In genomic region chr20:36177716-36178115, GRCh38 we compare ENCODE assay signal across 17 cellular contexts. TPM values are rescaled to one million over a fixed set of nuclear protein-coding genes. Genes with fewer than 3 reads are reported as not detected.
DNase-seq lines count a peak whose midpoint lies in the region; ATAC-seq, FAIRE-seq and TF ChIP-seq lines count a peak whose summit lies in the region.
"Had no signal": no experiment of that assay in that cellular context is flagged by ENCODE, and none has a peak within 500 bp of the region (broad histone marks: within the 10 kb centered on the region; RNA-seq: fewer than 3 reads in every experiment).

No MANE protein-coding gene starts in this region.

- H3K14ac ChIP-seq in H1 (ENCODE audit: insufficient read length) (no peak overlapping the region), mesenchymal stem cell (ENCODE audit: low read length in 2 of 2) (no peak overlapping the region)

- H4K5ac ChIP-seq in H1 (ENCODE audit: insufficient read length, low read depth, low read length), result no peak overlapping the region

- no peak for TF ChIP-seq EP300 in H1 (IDR thresholded peaks at IDR 0.05; ENCODE audit: borderline replicate concordance in 1 of 2, low read depth in 2 of 2, low read length in 2 of 2)

- no peak overlapping the region for H3K56ac ChIP-seq in H1 (replicated peaks; ENCODE audit: insufficient read length, low read depth, low read length)

- no peak for FAIRE-seq in H1 (lab: Jason Lieb, UNC)
- FAIRE-seq: G401.6, GM12892 had no signal

- no peak for DNase-seq in H1 (ENCODE audit: low read depth in 1 of 2, low spot score in 2 of 2)
- DNase-seq in mesenchymal stem cell, result no peak
- peak; percentile 43 for DNase-seq in osteoblast (ENCODE audit: insufficient read length, low spot score, missing footprints)
- no peak for DNase-seq in NCI-H748 (lab: John Stamatoyannopoulos, UW; ENCODE audit: unreplicated experiment)
- DNase-seq in NCI-H345 treated with DMSO at 0.1 percent for 48 hours (lab: John Stamatoyannopoulos, UW; ENCODE audit: unreplicated experiment), result no peak
- DNase-seq: C1 segment of cervical spinal cord; Caco-2; CD4-positive, CD25-positive, alpha-beta regulatory T cell; CD8-positive, alpha-beta T cell; DMS153; DND-41; GM23248; H9 had no signal

- H2BK5ac ChIP-seq in H1 (ENCODE audit: low read depth, low read length), result 0 out of 2 replicates have a peak overlapping the region, but pooled peaks have one; percentile 2
- H2BK5ac ChIP-seq in mesenchymal stem cell (ENCODE audit: low read depth, low read length, poor library complexity, severe bottlenecking), result no peak overlapping the region

- H2AK5ac ChIP-seq in H1 (ENCODE audit: low read depth, low read length) (no peak overlapping the region), mesenchymal stem cell (ENCODE audit: low read length, severe bottlenecking) (no peak overlapping the region)

- peaks cover 2 to 7% of the 10 kb centered on the region in 2 experiments for H4K20me1 ChIP-seq in H1 (replicated peaks in 1 of 2; ENCODE audit: control insufficient read depth in 1 of 2, insufficient read depth in 2 of 2, low read length in 2 of 2)
- H4K20me1 ChIP-seq in osteoblast (ENCODE audit: insufficient read depth, low read length), result peaks cover 11% of the 10 kb centered on the region

- H3K9ac ChIP-seq in H1 (replicated peaks in 1 of 4; ENCODE audit: extremely low read depth in 1 of 4, low read depth in 3 of 4, low read length in 3 of 4) (no peak overlapping the region), mesenchymal stem cell (ENCODE audit: low read length) (no peak overlapping the region)
- H3K9ac ChIP-seq: GM23248 had no signal

- H3K36me3 ChIP-seq in H1 (ENCODE audit: control insufficient read depth in 2 of 4, insufficient read depth in 4 of 4, low read length in 3 of 4) (no peaks in the 10 kb centered on the region; a peak in 1 of 8 replicates), mesenchymal stem cell (ENCODE audit: control insufficient read depth in 1 of 2, insufficient read depth in 2 of 2, low read depth in 1 of 2, low read length in 2 of 2) (peaks cover 43 to 57% of the 10 kb centered on the region in 2 experiments), osteoblast (ENCODE audit: insufficient read depth, low read length) (no peaks in the 10 kb centered on the region)

- no peak for TF ChIP-seq RAD21 in H1 (IDR thresholded peaks at IDR 0.05 in 1 of 2, conservative IDR thresholded peaks at IDR 0.05 in 1 of 2; ENCODE audit: low read depth in 2 of 2, low read length in 2 of 2)

- H3K4ac ChIP-seq in H1 (replicated peaks; ENCODE audit: insufficient read length, low read depth, low read length) (no peak overlapping the region), mesenchymal stem cell (ENCODE audit: low read depth in 1 of 2, low read length in 2 of 2) (no peak overlapping the region)

- H4K8ac ChIP-seq in H1 (ENCODE audit: extremely low read depth, insufficient read depth, low read length) (no peak overlapping the region), mesenchymal stem cell (ENCODE audit: low read length) (no peak overlapping the region)

- H3K27ac ChIP-seq in H1 (ENCODE audit: low read depth, low read length), result no peak overlapping the region
- no peak overlapping the region for H3K27ac ChIP-seq in mesenchymal stem cell (ENCODE audit: low read length, poor library complexity, severe bottlenecking)
- no peak overlapping the region for H3K27ac ChIP-seq in osteoblast (ENCODE audit: low read depth, low read length)
- H3K27ac ChIP-seq: GM23248 had no signal

- H4K91ac ChIP-seq in H1 (replicated peaks; ENCODE audit: insufficient read length, low read length), result no peak overlapping the region
- peak overlapping the region; percentile 46 for H4K91ac ChIP-seq in mesenchymal stem cell (ENCODE audit: low read length)

- CTCF ChIA-PET in H1 (lab: Charles Lee; ENCODE audit: partially characterized antibody), result interaction anchor here (0.9 to 2.4 kb wide), 5 partner anchors 20 to 185 kb away, joined by 3 to 6 read pairs (median 4); no protein-coding TSS in a partner anchor

- H3K9me3 ChIP-seq in H1 (ENCODE audit: insufficient read depth in 2 of 2, low read depth in 1 of 2, low read length in 1 of 2), result no peaks in the 10 kb centered on the region
- no peaks in the 10 kb centered on the region for H3K9me3 ChIP-seq in mesenchymal stem cell (ENCODE audit: control insufficient read depth, low read length)
- no peaks in the 10 kb centered on the region for H3K9me3 ChIP-seq in osteoblast (ENCODE audit: low read depth, low read length)
- H3K9me3 ChIP-seq: Caco-2 had no signal

- H2BK120ac ChIP-seq in H1 (replicated peaks; ENCODE audit: low read depth, low read length), result no peak overlapping the region
- no peak overlapping the region for H2BK120ac ChIP-seq in mesenchymal stem cell (ENCODE audit: low read depth, low read length)

- H2AFZ ChIP-seq in H1 (ENCODE audit: low read length), result no peak overlapping the region
- no peak overlapping the region for H2AFZ ChIP-seq in mesenchymal stem cell (ENCODE audit: low read depth, low read length)
- no peak overlapping the region for H2AFZ ChIP-seq in osteoblast (ENCODE audit: low read length)
- H2AFZ ChIP-seq: GM23248 had no signal

- H2BK12ac ChIP-seq in H1 (ENCODE audit: low read depth, low read length) (no peak overlapping the region), mesenchymal stem cell (ENCODE audit: low read length in 2 of 2) (no peak overlapping the region)

- H2BK20ac ChIP-seq in H1 (ENCODE audit: low read length), result no peak overlapping the region

- TF ChIP-seq CTCF in H1 (IDR thresholded peaks at IDR 0.05; ENCODE audit: control extremely low read depth in 1 of 3, insufficient read depth in 1 of 3, low read depth in 1 of 3, low read length in 3 of 3), result no peak
- TF ChIP-seq CTCF in osteoblast (IDR thresholded peaks at IDR 0.05; ENCODE audit: extremely low read depth, low read depth, low read length), result no peak

- POLR2A ChIA-PET in H1 (lab: Charles Lee; ENCODE audit: partially characterized antibody), result no interaction called here

- H3K18ac ChIP-seq in H1 (ENCODE audit: extremely low read depth, low read length) (no peak overlapping the region), mesenchymal stem cell (ENCODE audit: low read depth in 1 of 2, low read length in 2 of 2) (no peak overlapping the region)

- H3K23ac ChIP-seq in H1 (ENCODE audit: insufficient read length), result no peak overlapping the region
- H3K23ac ChIP-seq in mesenchymal stem cell (ENCODE audit: low read length in 2 of 2), result no peak overlapping the region

- WGBS in H1 (ENCODE audit: extremely low coverage in 1 of 2, insufficient coverage in 1 of 2, insufficient read length in 1 of 2, insufficient replicate concordance in 2 of 2, low coverage in 1 of 2, low lambda C conversion rate in 2 of 2, missing lambda C conversion rate in 1 of 2), 2 experiments, result 91% methylated on average over 7 of the region's 7 CpGs; no CpG with 5 or more reads in 1 of the 2 experiments
- 91% methylated on average over 7 of the region's 7 CpGs for WGBS in mesenchymal stem cell

- no peak for TF ChIP-seq POLR2A in H1 (IDR thresholded peaks at IDR 0.05; ENCODE audit: control extremely low read depth in 1 of 2, low read depth in 2 of 2, low read length in 2 of 2)

- no peak for ATAC-seq in GM21619 (IDR thresholded peaks at IDR 0.05; ENCODE audit: unreplicated experiment)
- ATAC-seq: CD8-positive, alpha-beta T cell; HCT116 had no signal

- H3K27me3 ChIP-seq in H1 (replicated peaks in 1 of 4; ENCODE audit: control insufficient read depth in 3 of 4, extremely low read depth in 1 of 4, insufficient read depth in 3 of 4, low read length in 3 of 4) (no peaks in the 10 kb centered on the region; a peak in 1 of 7 replicates), mesenchymal stem cell (ENCODE audit: control insufficient read depth in 1 of 2, insufficient read depth in 1 of 2, low read length in 2 of 2) (no peaks in the 10 kb centered on the region), osteoblast (ENCODE audit: insufficient read depth, low read length) (no peaks in the 10 kb centered on the region)

- H3K4me3 ChIP-seq in H1 (ENCODE audit: extremely low read depth in 1 of 4, insufficient read depth in 2 of 4, low read depth in 3 of 4, low read length in 4 of 4), result no peak overlapping the region
- no peak overlapping the region for H3K4me3 ChIP-seq in mesenchymal stem cell (ENCODE audit: insufficient read depth in 1 of 2, low read depth in 1 of 2, low read length in 2 of 2)
- H3K4me3 ChIP-seq in osteoblast (ENCODE audit: insufficient read depth, low read length), result no peak overlapping the region
- H3K4me3 ChIP-seq: GM23248 had no signal

- H3K4me1 ChIP-seq in H1 (replicated peaks in 1 of 4; ENCODE audit: control insufficient read depth in 3 of 4, insufficient read depth in 4 of 4, low read length in 3 of 4) (peaks cover 0 to 9% (median 6%) of the 10 kb centered on the region in 4 experiments; a peak in 6 of 7 replicates), mesenchymal stem cell (ENCODE audit: control insufficient read depth, insufficient read depth, low read depth, low read length) (peaks cover 9% of the 10 kb centered on the region), osteoblast (ENCODE audit: insufficient read depth, low read length) (peaks cover 7% of the 10 kb centered on the region)
- H3K4me1 ChIP-seq: Caco-2 had no signal

- H2BK15ac ChIP-seq in H1 (ENCODE audit: low read length) (no peak overlapping the region), mesenchymal stem cell (ENCODE audit: low read depth, poor library complexity, severe bottlenecking) (no peak overlapping the region)

- H3K4me2 ChIP-seq in H1 (ENCODE audit: insufficient read depth in 1 of 2, low read depth in 2 of 2, low read length in 2 of 2), result no peak overlapping the region
- H3K4me2 ChIP-seq in mesenchymal stem cell (ENCODE audit: low read length, poor library complexity, severe bottlenecking), result no peak overlapping the region
- H3K4me2 ChIP-seq in osteoblast (ENCODE audit: insufficient read depth, low read length), result no peak overlapping the region

- H3K79me2 ChIP-seq in H1 (ENCODE audit: control insufficient read depth in 1 of 2, insufficient read depth in 2 of 2, low read length in 2 of 2) (no peaks in the 10 kb centered on the region), osteoblast (ENCODE audit: insufficient read depth, low read length) (no peaks in the 10 kb centered on the region)

- H3K79me1 ChIP-seq in H1 (ENCODE audit: low read depth, low read length) (peaks cover 2% of the 10 kb centered on the region; the same call in 1 of the 2 replicates), mesenchymal stem cell (replicated peaks; ENCODE audit: low read length, poor library complexity, severe bottlenecking) (peaks cover 2% of the 10 kb centered on the region)

- no peaks in the 10 kb centered on the region for H3K23me2 ChIP-seq in H1 (ENCODE audit: low read depth, low read length)

RNA-seq across cellular contexts. Expression of gene EPB41L1, which starts 23.2 kb away (rescaled TPM):
- total RNA-seq in H1 (2021; fragmentation: NEBNext Ultra II Directional; extraction: Animal tissue kit (Norgen Biotek cat#: 25700)), result 36.0 and 42.0 TPM in 2 replicates
- polyA plus RNA-seq in H1 (2011; rRNA removed), result 14.8 and 23.1 TPM in 2 replicates
- 12.6 TPM for polyA plus RNA-seq in H1 (2011; cell fraction: cytosol; rRNA removed)
- polyA plus RNA-seq in H1 (2011; cell fraction: nucleus; rRNA removed), result 51.3 TPM
- polyA plus RNA-seq in H1 (2012, experiment 1 of 2), result 23.1 to 30.3 TPM (median 25.6 TPM) in 4 replicates
- polyA plus RNA-seq in H1 (2012, experiment 2 of 2), result 12.7 TPM
- 29.1 TPM for polyA plus RNA-seq in H1 (2013, experiment 1 of 2)
- polyA plus RNA-seq in H1 (2013, experiment 2 of 2), result 28.9 TPM
- 19.7 and 25.0 TPM in 2 replicates for polyA minus RNA-seq in H1 (2011; rRNA and poly(A)+ RNA removed)
- 20.4 TPM for polyA minus RNA-seq in H1 (2011; cell fraction: cytosol; rRNA and poly(A)+ RNA removed)
- polyA minus RNA-seq in H1 (2011; cell fraction: nucleus; rRNA and poly(A)+ RNA removed), result 31.3 TPM
- 32.1 TPM for polyA plus RNA-seq in mesenchymal stem cell (2013, experiment 1 of 2)
- 33.0 TPM for polyA plus RNA-seq in mesenchymal stem cell (2013, experiment 2 of 2)
- total RNA-seq in osteoblast, result 26.8 and 32.4 TPM in 2 replicates
- polyA plus RNA-seq: CD4-positive, CD25-positive, alpha-beta regulatory T cell had no signal

RNA-seq across cellular contexts. Expression of gene AAR2, which starts 58.6 kb away (rescaled TPM):
- total RNA-seq in H1 (2021; fragmentation: NEBNext Ultra II Directional; extraction: Animal tissue kit (Norgen Biotek cat#: 25700)), result 25.4 and 25.5 TPM in 2 replicates
- 34.7 and 36.1 TPM in 2 replicates for polyA plus RNA-seq in H1 (2011; rRNA removed)
- polyA plus RNA-seq in H1 (2011; cell fraction: cytosol; rRNA removed), result 31.9 TPM
- 41.5 TPM for polyA plus RNA-seq in H1 (2011; cell fraction: nucleus; rRNA removed)
- 22.4 to 25.6 TPM (median 25.0 TPM) in 4 replicates for polyA plus RNA-seq in H1 (2012, experiment 1 of 2)
- 32.7 TPM for polyA plus RNA-seq in H1 (2012, experiment 2 of 2)
- 20.3 TPM for polyA plus RNA-seq in H1 (2013, experiment 1 of 2)
- 20.1 TPM for polyA plus RNA-seq in H1 (2013, experiment 2 of 2)
- 45.8 and 49.4 TPM in 2 replicates for polyA minus RNA-seq in H1 (2011; rRNA and poly(A)+ RNA removed)
- polyA minus RNA-seq in H1 (2011; cell fraction: cytosol; rRNA and poly(A)+ RNA removed), result 16.4 TPM
- polyA minus RNA-seq in H1 (2011; cell fraction: nucleus; rRNA and poly(A)+ RNA removed), result 20.7 TPM
- 21.0 TPM for polyA plus RNA-seq in mesenchymal stem cell (2013, experiment 1 of 2)
- 20.5 TPM for polyA plus RNA-seq in mesenchymal stem cell (2013, experiment 2 of 2)
- total RNA-seq in osteoblast, result 28.3 and 29.0 TPM in 2 replicates
